In the genomic region with DNA sequence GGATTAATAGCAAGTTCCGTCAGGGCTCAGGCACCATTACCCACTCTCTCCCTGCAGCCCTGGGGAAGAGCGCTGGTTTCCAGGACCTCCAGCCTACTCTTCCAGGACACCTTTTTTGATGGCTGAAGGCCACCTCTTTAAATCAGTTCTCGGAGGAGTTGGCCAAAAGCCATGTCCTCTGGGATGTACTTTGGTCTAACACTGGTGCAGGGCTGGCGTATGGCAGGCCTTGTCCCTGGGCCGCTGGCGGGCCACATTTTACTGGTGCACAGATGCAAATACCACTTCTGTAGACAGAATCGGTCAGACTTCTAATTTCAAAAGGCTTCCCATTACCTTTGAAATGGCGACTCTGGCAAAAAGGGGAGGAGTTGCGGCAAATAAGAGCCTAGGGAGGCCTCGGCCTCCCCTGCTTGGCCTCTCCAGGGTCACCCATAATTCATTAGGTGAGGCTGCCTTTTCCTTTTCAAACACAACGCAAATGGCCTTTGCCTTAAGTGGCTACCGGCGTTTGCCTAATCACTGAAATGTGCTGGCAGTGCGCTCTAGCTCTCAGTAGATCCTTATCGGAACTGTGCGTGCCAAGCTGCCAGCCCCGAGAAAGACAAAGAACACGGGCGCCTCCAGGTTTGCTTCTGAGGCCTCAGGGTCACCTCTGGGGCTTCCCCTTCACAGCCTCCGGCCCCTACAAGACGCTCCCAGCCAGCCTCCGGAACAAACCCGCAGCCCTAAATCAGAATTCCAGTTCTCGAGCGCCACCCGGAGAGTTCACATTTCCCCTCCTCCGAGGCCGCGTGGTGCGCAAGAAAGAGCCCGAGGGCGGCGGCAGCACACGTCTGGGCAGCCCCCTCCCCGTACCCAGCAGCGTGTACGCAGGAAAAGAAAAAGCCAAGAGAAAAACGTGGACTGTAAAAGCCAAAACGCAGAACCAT, we compare ENCODE assay signal across 8 cellular contexts.
A peak's percentile ranks its signal among the peaks of the same experiment; 100 is the strongest.
DNase-seq lines count a peak whose midpoint lies in the region; ATAC-seq and TF ChIP-seq lines count a peak whose summit lies in the region.

No MANE protein-coding gene starts in this region.

- CTCF ChIA-PET in BJ (lab: Yijun Ruan, JAX) = no interaction called here

- H3K27me3 ChIP-seq in BJ (ENCODE audit: control insufficient read depth, insufficient read depth, low read length) = no peaks in the 10 kb centered on the region
- no peaks in the 10 kb centered on the region for H3K27me3 ChIP-seq in body of pancreas
- H3K27me3 ChIP-seq in mesenchymal stem cell (ENCODE audit: control insufficient read depth in 1 of 2, insufficient read depth in 1 of 2, low read length in 2 of 2) = peaks cover 0 to 51% of the 10 kb centered on the region in 2 experiments
- peaks cover 0 to 61% (median 21%) of the 10 kb centered on the region in 3 donors for H3K27me3 ChIP-seq in stomach

- H3K36me3 Mint-ChIP-seq in T-helper 1 cell treated with Interleukin-12 subunit alpha and Interleukin-12 subunit beta and Interleukin-4 antibody, amounts not matched to agents 30 μg/mL and 1 μg/mL, for 36 hours (ENCODE audit: low read depth) = no peaks in the 10 kb centered on the region

- no peak overlapping the region for H3K4me3 ChIP-seq in BJ (ENCODE audit: low read depth, low read length)
- H3K4me3 ChIP-seq in body of pancreas = no peak overlapping the region
- H3K4me3 ChIP-seq in mesenchymal stem cell (ENCODE audit: insufficient read depth in 1 of 2, low read depth in 1 of 2, low read length in 2 of 2) = peak overlapping the region in 1 of 2 experiments; percentile 59
- peak overlapping the region; percentile 46 to 57 (median 52) for H3K4me3 ChIP-seq in stomach

- H3K4me1 Mint-ChIP-seq in T-helper 1 cell treated with Interleukin-12 subunit alpha and Interleukin-12 subunit beta and Interleukin-4 antibody, amounts not matched to agents 30 μg/mL and 1 μg/mL, for 36 hours (ENCODE audit: low read depth) = peaks cover 37% of the 10 kb centered on the region

- H3K9me3 Mint-ChIP-seq in T-helper 1 cell treated with Interleukin-12 subunit alpha and Interleukin-12 subunit beta and Interleukin-4 antibody, amounts not matched to agents 30 μg/mL and 1 μg/mL, for 36 hours = no peaks in the 10 kb centered on the region

- no peaks in the 10 kb centered on the region for H3K27me3 Mint-ChIP-seq in T-helper 1 cell treated with Interleukin-12 subunit alpha and Interleukin-12 subunit beta and Interleukin-4 antibody, amounts not matched to agents 30 μg/mL and 1 μg/mL, for 36 hours (ENCODE audit: low read depth)

- peak overlapping the region; percentile 64 for H4K8ac ChIP-seq in mesenchymal stem cell (ENCODE audit: low read length)

- peak overlapping the region; percentile 19 for H2BK120ac ChIP-seq in mesenchymal stem cell (ENCODE audit: low read depth, low read length)

- POLR2A ChIA-PET in BJ (lab: Charles Lee) = no interaction called here

- peak overlapping the region; percentile 50 for H3K4me2 ChIP-seq in mesenchymal stem cell (ENCODE audit: low read length, poor library complexity, severe bottlenecking)

- TF ChIP-seq POLR2A in body of pancreas (IDR thresholded peaks at IDR 0.05) (peak in 1 of 3 donors; percentile 11), stomach (IDR thresholded peaks at IDR 0.05) (no peak)

- intact Hi-C loops in body of pancreas (cut with DNase I) = no loop called here
- intact Hi-C loops in stomach (cut with DNase I; ENCODE audit: low total_unique reads) = no loop called here

- WGBS in body of pancreas, 2 donors = 18 to 24% methylated on average over 4 to 29 of the region's 39 CpGs
- 6% methylated on average over 36 of the region's 39 CpGs for WGBS in mesenchymal stem cell
- WGBS in stomach, 5 donors = 12 to 17% (median 16%) methylated on average over 19 to 39 of the region's 39 CpGs

- no peak overlapping the region for H2AFZ ChIP-seq in mesenchymal stem cell (ENCODE audit: low read depth, low read length)

- no peak overlapping the region for H3K14ac ChIP-seq in mesenchymal stem cell (ENCODE audit: low read length in 2 of 2)

- H3K36me3 ChIP-seq in BJ (ENCODE audit: control insufficient read depth, insufficient read depth, low read length) (no peaks in the 10 kb centered on the region), body of pancreas (replicated peaks in 1 of 2; ENCODE audit: insufficient read depth in 1 of 2, low read depth in 2 of 2) (no peaks in the 10 kb centered on the region), mesenchymal stem cell (ENCODE audit: control insufficient read depth in 1 of 2, insufficient read depth in 2 of 2, low read depth in 1 of 2, low read length in 2 of 2) (no peaks in the 10 kb centered on the region), stomach (no peaks in the 10 kb centered on the region)

- DNase-seq in BJ (ENCODE audit: low read depth) = no peak
- DNase-seq in body of pancreas = peak; percentile 47 to 68 (median 64)
- peak; percentile 92 for DNase-seq in mesenchymal stem cell
- DNase-seq in stomach = peak; percentile 86
- DNase-seq in AG08395 (ENCODE audit: low spot score) = no peak

- TF ChIP-seq CTCF in BJ (IDR thresholded peaks at IDR 0.05; ENCODE audit: insufficient read depth, low read depth, low read length) (0 out of 2 replicates have a peak, but pooled peaks have one; percentile 3), body of pancreas (IDR thresholded peaks at IDR 0.05) (no peak), stomach (IDR thresholded peaks at IDR 0.05) (no peak)

- ATAC-seq in HG03432 (IDR thresholded peaks at IDR 0.05; ENCODE audit: unreplicated experiment) (peak; percentile 26), body of pancreas (no peak), HG03175 (IDR thresholded peaks at IDR 0.05; ENCODE audit: unreplicated experiment) (no peak)

- peak overlapping the region; percentile 61 for H4K91ac ChIP-seq in mesenchymal stem cell (ENCODE audit: low read length)

- peak overlapping the region; percentile 39 to 89 for H2BK12ac ChIP-seq in mesenchymal stem cell (ENCODE audit: low read length in 2 of 2)

- peak overlapping the region; percentile 17 to 64 for H3K4ac ChIP-seq in mesenchymal stem cell (ENCODE audit: low read depth in 1 of 2, low read length in 2 of 2)

- TF ChIP-seq EP300 in stomach (IDR thresholded peaks at IDR 0.05) = no peak

- H2BK5ac ChIP-seq in mesenchymal stem cell (ENCODE audit: low read depth, low read length, poor library complexity, severe bottlenecking) = no peak overlapping the region

- peak overlapping the region; percentile 91 for H3K27ac Mint-ChIP-seq in T-helper 1 cell treated with Interleukin-12 subunit alpha and Interleukin-12 subunit beta and Interleukin-4 antibody, amounts not matched to agents 30 μg/mL and 1 μg/mL, for 36 hours

- H3K23ac ChIP-seq in mesenchymal stem cell (ENCODE audit: low read length in 2 of 2) = no peak overlapping the region

- no peaks in the 10 kb centered on the region for H3K9me3 ChIP-seq in body of pancreas
- no peaks in the 10 kb centered on the region for H3K9me3 ChIP-seq in mesenchymal stem cell (ENCODE audit: control insufficient read depth, low read length)
- H3K9me3 ChIP-seq in stomach = peaks cover 0 to 23% (median 2%) of the 10 kb centered on the region in 4 donors

- peak overlapping the region; percentile 82 for H3K9ac ChIP-seq in mesenchymal stem cell (ENCODE audit: low read length)

- H3K79me1 ChIP-seq in mesenchymal stem cell (replicated peaks; ENCODE audit: low read length, poor library complexity, severe bottlenecking) = peaks cover 2% of the 10 kb centered on the region

- H3K27ac ChIP-seq in body of pancreas (peak overlapping the region; percentile 92 to 98 (median 95)), mesenchymal stem cell (ENCODE audit: low read length, poor library complexity, severe bottlenecking) (peak overlapping the region; percentile 74), stomach (peak overlapping the region; percentile 96 to 99 (median 98))

- peak overlapping the region; percentile 48 for H2AK5ac ChIP-seq in mesenchymal stem cell (ENCODE audit: low read length, severe bottlenecking)

- H3K18ac ChIP-seq in mesenchymal stem cell (ENCODE audit: low read depth in 1 of 2, low read length in 2 of 2) = peak overlapping the region; percentile 86 to 93

- peak overlapping the region; percentile 90 for H2BK15ac ChIP-seq in mesenchymal stem cell (ENCODE audit: low read depth, poor library complexity, severe bottlenecking)

- H3K4me3 Mint-ChIP-seq in T-helper 1 cell treated with Interleukin-12 subunit alpha and Interleukin-12 subunit beta and Interleukin-4 antibody, amounts not matched to agents 30 μg/mL and 1 μg/mL, for 36 hours = peak overlapping the region; percentile 84

- peaks cover 34% of the 10 kb centered on the region for H3K4me1 ChIP-seq in body of pancreas
- peaks cover 22% of the 10 kb centered on the region for H3K4me1 ChIP-seq in mesenchymal stem cell (ENCODE audit: control insufficient read depth, insufficient read depth, low read depth, low read length)
- H3K4me1 ChIP-seq in stomach = peaks cover 12 to 77% (median 40%) of the 10 kb centered on the region in 4 donors

Comparison
In these comparisons a context has a peak if more than half of its experiments do, and no peak if none do; other contexts are left out.
1. DNase-seq: peak in body of pancreas (4 of 4), mesenchymal stem cell (single experiment) and stomach (single experiment); none in BJ (single experiment) and AG08395 (single experiment).
2. H3K4me3 ChIP-seq: peak in stomach (4 of 4); none in BJ (single experiment) and body of pancreas (0 of 2).
3. Peak in every context shown above with its lines, with median percentiles within 50 percentile points of each other: H3K27ac ChIP-seq.